Comparison of ENCODE assay signal across 1 cellular context in the genomic region with DNA sequence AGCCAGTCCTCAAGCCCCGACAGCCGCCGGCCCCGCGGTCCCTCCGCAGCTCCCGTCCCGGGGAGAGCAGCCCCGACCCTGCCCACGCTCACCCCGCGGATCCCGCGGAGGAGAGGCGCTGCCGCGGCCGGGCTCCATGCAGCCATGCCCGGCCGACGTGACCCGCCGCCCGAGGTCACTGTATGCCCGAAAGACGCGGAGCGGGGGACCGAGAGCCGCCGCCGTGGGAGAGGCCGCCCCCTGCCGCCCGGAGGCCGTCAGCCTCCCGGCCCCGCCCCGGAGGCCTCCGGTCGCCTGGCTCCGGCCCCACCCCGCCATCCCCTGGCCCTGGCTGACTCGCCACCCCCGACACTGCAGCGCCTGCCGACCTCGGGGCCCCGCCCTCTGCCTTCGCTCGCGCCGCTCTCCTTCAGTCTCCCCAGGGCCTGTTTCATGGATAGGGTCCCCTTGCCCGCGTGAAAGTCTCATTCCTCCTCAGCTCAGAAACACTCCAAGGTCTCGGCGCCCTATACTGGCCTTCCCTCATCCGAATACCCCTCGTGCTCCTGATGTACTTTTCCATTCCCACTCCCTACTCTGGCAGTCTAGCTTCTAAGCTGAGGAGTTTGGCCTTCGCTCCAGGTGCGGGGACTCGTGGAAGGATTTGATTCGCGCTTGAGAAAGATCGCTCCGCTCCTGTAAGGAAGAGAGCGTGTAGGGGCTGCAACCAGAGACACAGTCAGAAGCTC.
TF ChIP-seq lines count a peak whose summit lies in the region.

A gene with protein sequence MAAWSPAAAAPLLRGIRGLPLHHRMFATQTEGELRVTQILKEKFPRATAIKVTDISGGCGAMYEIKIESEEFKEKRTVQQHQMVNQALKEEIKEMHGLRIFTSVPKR (minus strand): TSS at position 184 of the 728 bp plus-strand sequence. CDS start 38 bp downstream, at position 146.

TF ChIP-seq in HepG2, 621 proteins besides CTCF, POLR2A, EP300 and RAD21 (continued from another document and continues in another):
- TF ChIP-seq, protein P1, sequence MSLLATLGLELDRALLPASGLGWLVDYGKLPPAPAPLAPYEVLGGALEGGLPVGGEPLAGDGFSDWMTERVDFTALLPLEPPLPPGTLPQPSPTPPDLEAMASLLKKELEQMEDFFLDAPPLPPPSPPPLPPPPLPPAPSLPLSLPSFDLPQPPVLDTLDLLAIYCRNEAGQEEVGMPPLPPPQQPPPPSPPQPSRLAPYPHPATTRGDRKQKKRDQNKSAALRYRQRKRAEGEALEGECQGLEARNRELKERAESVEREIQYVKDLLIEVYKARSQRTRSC (CRISPR knock-in tag; IDR thresholded peaks at IDR 0.05; ENCODE audit: low read depth): no peak; the same call in 1 of the 2 replicates
- TF ChIP-seq ZNF703 (CRISPR knock-in tag; IDR thresholded peaks at IDR 0.05; ENCODE audit: borderline replicate concordance) (peak; percentile 77; the same call in 1 of the 2 replicates), ZFY (CRISPR knock-in tag; IDR thresholded peaks at IDR 0.05) (peak; percentile 92), MIXL1 (CRISPR knock-in tag; IDR thresholded peaks at IDR 0.05) (no peak), SRSF9 (IDR thresholded peaks at IDR 0.05; ENCODE audit: borderline replicate concordance, insufficient read depth, low read depth, low read length, poor library complexity, severe bottlenecking) (no peak), ZNF720 (CRISPR knock-in tag; IDR thresholded peaks at IDR 0.05) (no peak), ZNF136 (CRISPR knock-in tag; IDR thresholded peaks at IDR 0.05; ENCODE audit: low read depth) (no peak), ELF4 (CRISPR knock-in tag; IDR thresholded peaks at IDR 0.05; ENCODE audit: borderline replicate concordance) (no peak), ZSCAN31 (CRISPR knock-in tag; IDR thresholded peaks at IDR 0.05; ENCODE audit: low read depth) (peak; percentile 98), YY1 (IDR thresholded peaks at IDR 0.05; ENCODE audit: insufficient read depth, insufficient replicate concordance, low read depth, low read length) (peak; percentile 95), NPAS2 (CRISPR knock-in tag; IDR thresholded peaks at IDR 0.05; ENCODE audit: borderline replicate concordance) (no peak), ZNF678 (CRISPR knock-in tag; IDR thresholded peaks at IDR 0.05) (no peak), XBP1 (CRISPR knock-in tag; IDR thresholded peaks at IDR 0.05) (no peak), YEATS2 (CRISPR knock-in tag; IDR thresholded peaks at IDR 0.05; ENCODE audit: borderline replicate concordance) (0 out of 2 replicates have a peak, but pooled peaks have one; percentile 15), SKI (IDR thresholded peaks at IDR 0.05; ENCODE audit: partially characterized antibody) (peak; percentile 67), ZNF556 (CRISPR knock-in tag; IDR thresholded peaks at IDR 0.05; ENCODE audit: borderline replicate concordance) (peak; percentile 89; the same call in 1 of the 2 replicates), ZMAT3 (CRISPR knock-in tag; conservative IDR thresholded peaks at IDR 0.05) (0 out of 2 replicates have a peak, but pooled peaks have one; percentile 77), SMARCC2 (IDR thresholded peaks at IDR 0.05) (no peak), ZBTB42 (CRISPR knock-in tag; IDR thresholded peaks at IDR 0.05) (peak; percentile 80), NFKBIZ (CRISPR knock-in tag; IDR thresholded peaks at IDR 0.05) (peak; percentile 19; the same call in 1 of the 2 replicates), BCL6 (CRISPR knock-in tag; IDR thresholded peaks at IDR 0.05) (peak; percentile 42; the same call in 1 of the 2 replicates), TAF1 (CRISPR knock-in tag; IDR thresholded peaks at IDR 0.05) (peak; percentile 92), KLF6 (CRISPR knock-in tag; IDR thresholded peaks at IDR 0.05) (peak; percentile 95), GATA4 (IDR thresholded peaks at IDR 0.05; ENCODE audit: borderline replicate concordance, low read depth) (no peak), GZF1 (CRISPR knock-in tag; IDR thresholded peaks at IDR 0.05) (no peak), RARG (CRISPR knock-in tag; IDR thresholded peaks at IDR 0.05; ENCODE audit: low read depth) (no peak; the same call in 1 of the 2 replicates), ZNF605 (CRISPR knock-in tag; IDR thresholded peaks at IDR 0.05) (peak; percentile 79), FOXA3 (CRISPR knock-in tag; IDR thresholded peaks at IDR 0.05) (peak; percentile 56), STAG1 (CRISPR knock-in tag; IDR thresholded peaks at IDR 0.05) (peak; percentile 68)
- TF ChIP-seq, protein P2, sequence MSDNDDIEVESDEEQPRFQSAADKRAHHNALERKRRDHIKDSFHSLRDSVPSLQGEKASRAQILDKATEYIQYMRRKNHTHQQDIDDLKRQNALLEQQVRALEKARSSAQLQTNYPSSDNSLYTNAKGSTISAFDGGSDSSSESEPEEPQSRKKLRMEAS (IDR thresholded peaks at IDR 0.05): peak; percentile 62
- TF ChIP-seq, protein P3, sequence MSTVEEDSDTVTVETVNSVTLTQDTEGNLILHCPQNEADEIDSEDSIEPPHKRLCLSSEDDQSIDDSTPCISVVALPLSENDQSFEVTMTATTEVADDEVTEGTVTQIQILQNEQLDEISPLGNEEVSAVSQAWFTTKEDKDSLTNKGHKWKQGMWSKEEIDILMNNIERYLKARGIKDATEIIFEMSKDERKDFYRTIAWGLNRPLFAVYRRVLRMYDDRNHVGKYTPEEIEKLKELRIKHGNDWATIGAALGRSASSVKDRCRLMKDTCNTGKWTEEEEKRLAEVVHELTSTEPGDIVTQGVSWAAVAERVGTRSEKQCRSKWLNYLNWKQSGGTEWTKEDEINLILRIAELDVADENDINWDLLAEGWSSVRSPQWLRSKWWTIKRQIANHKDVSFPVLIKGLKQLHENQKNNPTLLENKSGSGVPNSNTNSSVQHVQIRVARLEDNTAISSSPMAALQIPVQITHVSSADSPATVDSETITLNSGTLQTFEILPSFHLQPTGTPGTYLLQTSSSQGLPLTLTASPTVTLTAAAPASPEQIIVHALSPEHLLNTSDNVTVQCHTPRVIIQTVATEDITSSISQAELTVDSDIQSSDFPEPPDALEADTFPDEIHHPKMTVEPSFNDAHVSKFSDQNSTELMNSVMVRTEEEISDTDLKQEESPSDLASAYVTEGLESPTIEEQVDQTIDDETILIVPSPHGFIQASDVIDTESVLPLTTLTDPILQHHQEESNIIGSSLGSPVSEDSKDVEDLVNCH (CRISPR knock-in tag; IDR thresholded peaks at IDR 0.05): no peak; the same call in 1 of the 2 replicates
- TF ChIP-seq, protein P4, sequence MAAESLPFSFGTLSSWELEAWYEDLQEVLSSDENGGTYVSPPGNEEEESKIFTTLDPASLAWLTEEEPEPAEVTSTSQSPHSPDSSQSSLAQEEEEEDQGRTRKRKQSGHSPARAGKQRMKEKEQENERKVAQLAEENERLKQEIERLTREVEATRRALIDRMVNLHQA (CRISPR knock-in tag; IDR thresholded peaks at IDR 0.05): no peak
- TF ChIP-seq, protein P5, sequence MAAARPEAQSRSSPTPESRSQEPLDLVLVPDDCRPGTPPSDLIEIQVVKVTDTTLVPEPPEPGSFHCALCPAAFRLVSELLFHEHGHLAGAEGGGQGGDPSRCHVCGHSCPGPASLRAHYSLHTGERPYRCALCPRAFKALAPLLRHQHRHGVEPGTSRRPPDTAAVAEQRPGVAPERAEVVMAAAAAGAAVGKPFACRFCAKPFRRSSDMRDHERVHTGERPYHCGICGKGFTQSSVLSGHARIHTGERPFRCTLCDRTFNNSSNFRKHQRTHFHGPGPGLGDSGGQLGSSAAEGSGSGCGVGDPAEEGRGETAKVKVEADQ (CRISPR knock-in tag; IDR thresholded peaks at IDR 0.05; ENCODE audit: borderline replicate concordance): peak; percentile 92
- TF ChIP-seq, protein P6, sequence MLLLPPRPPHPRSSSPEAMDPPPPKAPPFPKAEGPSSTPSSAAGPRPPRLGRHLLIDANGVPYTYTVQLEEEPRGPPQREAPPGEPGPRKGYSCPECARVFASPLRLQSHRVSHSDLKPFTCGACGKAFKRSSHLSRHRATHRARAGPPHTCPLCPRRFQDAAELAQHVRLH (CRISPR knock-in tag; IDR thresholded peaks at IDR 0.05; ENCODE audit: borderline replicate concordance, low read depth): peak; percentile 35; the same call in 1 of the 2 replicates
- TF ChIP-seq, protein P7, sequence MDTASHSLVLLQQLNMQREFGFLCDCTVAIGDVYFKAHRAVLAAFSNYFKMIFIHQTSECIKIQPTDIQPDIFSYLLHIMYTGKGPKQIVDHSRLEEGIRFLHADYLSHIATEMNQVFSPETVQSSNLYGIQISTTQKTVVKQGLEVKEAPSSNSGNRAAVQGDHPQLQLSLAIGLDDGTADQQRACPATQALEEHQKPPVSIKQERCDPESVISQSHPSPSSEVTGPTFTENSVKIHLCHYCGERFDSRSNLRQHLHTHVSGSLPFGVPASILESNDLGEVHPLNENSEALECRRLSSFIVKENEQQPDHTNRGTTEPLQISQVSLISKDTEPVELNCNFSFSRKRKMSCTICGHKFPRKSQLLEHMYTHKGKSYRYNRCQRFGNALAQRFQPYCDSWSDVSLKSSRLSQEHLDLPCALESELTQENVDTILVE (CRISPR knock-in tag; IDR thresholded peaks at IDR 0.05): peak; percentile 77; the same call in 1 of the 2 replicates
- TF ChIP-seq, protein P8, sequence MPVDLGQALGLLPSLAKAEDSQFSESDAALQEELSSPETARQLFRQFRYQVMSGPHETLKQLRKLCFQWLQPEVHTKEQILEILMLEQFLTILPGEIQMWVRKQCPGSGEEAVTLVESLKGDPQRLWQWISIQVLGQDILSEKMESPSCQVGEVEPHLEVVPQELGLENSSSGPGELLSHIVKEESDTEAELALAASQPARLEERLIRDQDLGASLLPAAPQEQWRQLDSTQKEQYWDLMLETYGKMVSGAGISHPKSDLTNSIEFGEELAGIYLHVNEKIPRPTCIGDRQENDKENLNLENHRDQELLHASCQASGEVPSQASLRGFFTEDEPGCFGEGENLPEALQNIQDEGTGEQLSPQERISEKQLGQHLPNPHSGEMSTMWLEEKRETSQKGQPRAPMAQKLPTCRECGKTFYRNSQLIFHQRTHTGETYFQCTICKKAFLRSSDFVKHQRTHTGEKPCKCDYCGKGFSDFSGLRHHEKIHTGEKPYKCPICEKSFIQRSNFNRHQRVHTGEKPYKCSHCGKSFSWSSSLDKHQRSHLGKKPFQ (CRISPR knock-in tag; IDR thresholded peaks at IDR 0.05; ENCODE audit: insufficient replicate concordance): no peak
- TF ChIP-seq, protein P9, sequence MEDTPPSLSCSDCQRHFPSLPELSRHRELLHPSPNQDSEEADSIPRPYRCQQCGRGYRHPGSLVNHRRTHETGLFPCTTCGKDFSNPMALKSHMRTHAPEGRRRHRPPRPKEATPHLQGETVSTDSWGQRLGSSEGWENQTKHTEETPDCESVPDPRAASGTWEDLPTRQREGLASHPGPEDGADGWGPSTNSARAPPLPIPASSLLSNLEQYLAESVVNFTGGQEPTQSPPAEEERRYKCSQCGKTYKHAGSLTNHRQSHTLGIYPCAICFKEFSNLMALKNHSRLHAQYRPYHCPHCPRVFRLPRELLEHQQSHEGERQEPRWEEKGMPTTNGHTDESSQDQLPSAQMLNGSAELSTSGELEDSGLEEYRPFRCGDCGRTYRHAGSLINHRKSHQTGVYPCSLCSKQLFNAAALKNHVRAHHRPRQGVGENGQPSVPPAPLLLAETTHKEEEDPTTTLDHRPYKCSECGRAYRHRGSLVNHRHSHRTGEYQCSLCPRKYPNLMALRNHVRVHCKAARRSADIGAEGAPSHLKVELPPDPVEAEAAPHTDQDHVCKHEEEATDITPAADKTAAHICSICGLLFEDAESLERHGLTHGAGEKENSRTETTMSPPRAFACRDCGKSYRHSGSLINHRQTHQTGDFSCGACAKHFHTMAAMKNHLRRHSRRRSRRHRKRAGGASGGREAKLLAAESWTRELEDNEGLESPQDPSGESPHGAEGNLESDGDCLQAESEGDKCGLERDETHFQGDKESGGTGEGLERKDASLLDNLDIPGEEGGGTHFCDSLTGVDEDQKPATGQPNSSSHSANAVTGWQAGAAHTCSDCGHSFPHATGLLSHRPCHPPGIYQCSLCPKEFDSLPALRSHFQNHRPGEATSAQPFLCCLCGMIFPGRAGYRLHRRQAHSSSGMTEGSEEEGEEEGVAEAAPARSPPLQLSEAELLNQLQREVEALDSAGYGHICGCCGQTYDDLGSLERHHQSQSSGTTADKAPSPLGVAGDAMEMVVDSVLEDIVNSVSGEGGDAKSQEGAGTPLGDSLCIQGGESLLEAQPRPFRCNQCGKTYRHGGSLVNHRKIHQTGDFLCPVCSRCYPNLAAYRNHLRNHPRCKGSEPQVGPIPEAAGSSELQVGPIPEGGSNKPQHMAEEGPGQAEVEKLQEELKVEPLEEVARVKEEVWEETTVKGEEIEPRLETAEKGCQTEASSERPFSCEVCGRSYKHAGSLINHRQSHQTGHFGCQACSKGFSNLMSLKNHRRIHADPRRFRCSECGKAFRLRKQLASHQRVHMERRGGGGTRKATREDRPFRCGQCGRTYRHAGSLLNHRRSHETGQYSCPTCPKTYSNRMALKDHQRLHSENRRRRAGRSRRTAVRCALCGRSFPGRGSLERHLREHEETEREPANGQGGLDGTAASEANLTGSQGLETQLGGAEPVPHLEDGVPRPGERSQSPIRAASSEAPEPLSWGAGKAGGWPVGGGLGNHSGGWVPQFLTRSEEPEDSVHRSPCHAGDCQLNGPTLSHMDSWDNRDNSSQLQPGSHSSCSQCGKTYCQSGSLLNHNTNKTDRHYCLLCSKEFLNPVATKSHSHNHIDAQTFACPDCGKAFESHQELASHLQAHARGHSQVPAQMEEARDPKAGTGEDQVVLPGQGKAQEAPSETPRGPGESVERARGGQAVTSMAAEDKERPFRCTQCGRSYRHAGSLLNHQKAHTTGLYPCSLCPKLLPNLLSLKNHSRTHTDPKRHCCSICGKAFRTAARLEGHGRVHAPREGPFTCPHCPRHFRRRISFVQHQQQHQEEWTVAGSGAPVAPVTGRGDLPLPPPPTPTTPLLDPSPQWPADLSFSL (CRISPR knock-in tag; IDR thresholded peaks at IDR 0.05): 0 out of 2 replicates have a peak, but pooled peaks have one; percentile 25
- TF ChIP-seq, protein P10, sequence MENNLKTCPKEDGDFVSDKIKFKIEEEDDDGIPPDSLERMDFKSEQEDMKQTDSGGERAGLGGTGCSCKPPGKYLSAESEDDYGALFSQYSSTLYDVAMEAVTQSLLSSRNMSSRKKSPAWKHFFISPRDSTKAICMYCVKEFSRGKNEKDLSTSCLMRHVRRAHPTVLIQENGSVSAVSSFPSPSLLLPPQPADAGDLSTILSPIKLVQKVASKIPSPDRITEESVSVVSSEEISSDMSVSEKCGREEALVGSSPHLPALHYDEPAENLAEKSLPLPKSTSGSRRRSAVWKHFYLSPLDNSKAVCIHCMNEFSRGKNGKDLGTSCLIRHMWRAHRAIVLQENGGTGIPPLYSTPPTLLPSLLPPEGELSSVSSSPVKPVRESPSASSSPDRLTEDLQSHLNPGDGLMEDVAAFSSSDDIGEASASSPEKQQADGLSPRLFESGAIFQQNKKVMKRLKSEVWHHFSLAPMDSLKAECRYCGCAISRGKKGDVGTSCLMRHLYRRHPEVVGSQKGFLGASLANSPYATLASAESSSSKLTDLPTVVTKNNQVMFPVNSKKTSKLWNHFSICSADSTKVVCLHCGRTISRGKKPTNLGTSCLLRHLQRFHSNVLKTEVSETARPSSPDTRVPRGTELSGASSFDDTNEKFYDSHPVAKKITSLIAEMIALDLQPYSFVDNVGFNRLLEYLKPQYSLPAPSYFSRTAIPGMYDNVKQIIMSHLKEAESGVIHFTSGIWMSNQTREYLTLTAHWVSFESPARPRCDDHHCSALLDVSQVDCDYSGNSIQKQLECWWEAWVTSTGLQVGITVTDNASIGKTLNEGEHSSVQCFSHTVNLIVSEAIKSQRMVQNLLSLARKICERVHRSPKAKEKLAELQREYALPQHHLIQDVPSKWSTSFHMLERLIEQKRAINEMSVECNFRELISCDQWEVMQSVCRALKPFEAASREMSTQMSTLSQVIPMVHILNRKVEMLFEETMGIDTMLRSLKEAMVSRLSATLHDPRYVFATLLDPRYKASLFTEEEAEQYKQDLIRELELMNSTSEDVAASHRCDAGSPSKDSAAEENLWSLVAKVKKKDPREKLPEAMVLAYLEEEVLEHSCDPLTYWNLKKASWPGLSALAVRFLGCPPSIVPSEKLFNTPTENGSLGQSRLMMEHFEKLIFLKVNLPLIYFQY (CRISPR knock-in tag; IDR thresholded peaks at IDR 0.05; ENCODE audit: borderline replicate concordance): no peak
